Comparison of ENCODE assay signal across 1 cellular context in the genomic region with DNA sequence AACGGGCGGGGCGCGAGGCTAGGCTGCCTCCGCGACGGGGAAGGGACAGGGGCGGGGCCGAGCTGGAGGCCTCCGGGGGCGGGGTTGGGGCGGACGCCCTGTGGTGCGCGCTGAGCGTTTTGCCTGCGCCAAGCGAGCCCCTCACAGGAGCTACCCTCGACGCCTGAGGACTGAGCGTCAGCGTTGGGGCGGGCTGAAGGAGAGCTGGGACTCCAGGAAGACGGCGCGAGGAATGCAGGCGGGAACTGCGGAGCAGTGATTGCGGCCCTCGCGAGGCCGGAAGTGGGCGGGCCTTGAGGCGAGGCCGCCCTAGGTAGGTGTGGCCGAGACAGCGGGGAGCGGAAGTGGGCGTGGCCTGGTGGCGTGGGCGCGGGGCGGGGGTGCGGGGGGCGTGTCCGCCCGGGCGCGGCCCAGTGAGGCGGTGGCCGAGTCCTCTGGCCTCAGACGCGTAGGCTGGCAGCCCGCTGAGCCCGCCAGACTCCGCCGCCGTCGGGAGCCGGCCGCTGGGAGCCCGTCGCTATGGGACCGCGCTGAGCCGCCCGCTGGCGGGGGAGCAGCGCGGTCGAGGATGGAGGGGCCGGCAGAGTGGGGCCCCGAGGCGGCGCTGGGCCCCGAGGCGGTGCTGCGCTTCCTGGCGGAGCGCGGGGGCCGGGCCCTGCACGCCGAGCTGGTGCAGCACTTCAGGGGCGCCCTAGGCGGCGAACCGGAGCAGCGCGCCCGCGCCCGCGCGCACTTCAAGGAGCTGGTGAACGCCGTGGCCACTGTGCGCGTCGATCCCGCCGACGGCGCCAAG.
A peak's percentile ranks its signal among the peaks of the same experiment; 100 is the strongest.
TF ChIP-seq lines count a peak whose summit lies in the region.

Gene SEPTIN10, minus strand, starts transcription at position 45 of the 793 bp plus-strand sequence. CDS start 139 bp downstream, outside the sequence.
A gene with protein sequence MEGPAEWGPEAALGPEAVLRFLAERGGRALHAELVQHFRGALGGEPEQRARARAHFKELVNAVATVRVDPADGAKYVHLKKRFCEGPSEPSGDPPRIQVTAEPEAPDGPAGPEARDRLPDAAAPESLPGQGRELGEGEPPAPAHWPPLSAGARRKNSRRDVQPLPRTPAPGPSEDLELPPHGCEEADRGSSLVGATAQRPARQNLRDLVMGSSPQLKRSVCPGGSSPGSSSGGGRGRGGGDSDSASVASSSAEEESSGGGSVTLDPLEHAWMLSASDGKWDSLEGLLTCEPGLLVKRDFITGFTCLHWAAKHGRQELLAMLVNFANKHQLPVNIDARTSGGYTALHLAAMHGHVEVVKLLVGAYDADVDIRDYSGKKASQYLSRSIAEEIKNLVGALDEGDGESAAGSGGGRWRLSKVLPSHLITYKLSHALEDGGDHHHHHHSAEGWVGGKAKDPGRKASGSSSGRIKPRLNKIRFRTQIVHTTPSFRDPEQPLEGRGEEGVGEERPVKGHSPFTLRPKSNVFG (plus strand): TSS at position 443 of the 793 bp plus-strand sequence. CDS start 126 bp downstream, at position 569.

TF ChIP-seq in HepG2, 621 proteins besides CTCF, POLR2A, EP300 and RAD21 (continued from another document and continues in another):
- TF ChIP-seq, protein P1, sequence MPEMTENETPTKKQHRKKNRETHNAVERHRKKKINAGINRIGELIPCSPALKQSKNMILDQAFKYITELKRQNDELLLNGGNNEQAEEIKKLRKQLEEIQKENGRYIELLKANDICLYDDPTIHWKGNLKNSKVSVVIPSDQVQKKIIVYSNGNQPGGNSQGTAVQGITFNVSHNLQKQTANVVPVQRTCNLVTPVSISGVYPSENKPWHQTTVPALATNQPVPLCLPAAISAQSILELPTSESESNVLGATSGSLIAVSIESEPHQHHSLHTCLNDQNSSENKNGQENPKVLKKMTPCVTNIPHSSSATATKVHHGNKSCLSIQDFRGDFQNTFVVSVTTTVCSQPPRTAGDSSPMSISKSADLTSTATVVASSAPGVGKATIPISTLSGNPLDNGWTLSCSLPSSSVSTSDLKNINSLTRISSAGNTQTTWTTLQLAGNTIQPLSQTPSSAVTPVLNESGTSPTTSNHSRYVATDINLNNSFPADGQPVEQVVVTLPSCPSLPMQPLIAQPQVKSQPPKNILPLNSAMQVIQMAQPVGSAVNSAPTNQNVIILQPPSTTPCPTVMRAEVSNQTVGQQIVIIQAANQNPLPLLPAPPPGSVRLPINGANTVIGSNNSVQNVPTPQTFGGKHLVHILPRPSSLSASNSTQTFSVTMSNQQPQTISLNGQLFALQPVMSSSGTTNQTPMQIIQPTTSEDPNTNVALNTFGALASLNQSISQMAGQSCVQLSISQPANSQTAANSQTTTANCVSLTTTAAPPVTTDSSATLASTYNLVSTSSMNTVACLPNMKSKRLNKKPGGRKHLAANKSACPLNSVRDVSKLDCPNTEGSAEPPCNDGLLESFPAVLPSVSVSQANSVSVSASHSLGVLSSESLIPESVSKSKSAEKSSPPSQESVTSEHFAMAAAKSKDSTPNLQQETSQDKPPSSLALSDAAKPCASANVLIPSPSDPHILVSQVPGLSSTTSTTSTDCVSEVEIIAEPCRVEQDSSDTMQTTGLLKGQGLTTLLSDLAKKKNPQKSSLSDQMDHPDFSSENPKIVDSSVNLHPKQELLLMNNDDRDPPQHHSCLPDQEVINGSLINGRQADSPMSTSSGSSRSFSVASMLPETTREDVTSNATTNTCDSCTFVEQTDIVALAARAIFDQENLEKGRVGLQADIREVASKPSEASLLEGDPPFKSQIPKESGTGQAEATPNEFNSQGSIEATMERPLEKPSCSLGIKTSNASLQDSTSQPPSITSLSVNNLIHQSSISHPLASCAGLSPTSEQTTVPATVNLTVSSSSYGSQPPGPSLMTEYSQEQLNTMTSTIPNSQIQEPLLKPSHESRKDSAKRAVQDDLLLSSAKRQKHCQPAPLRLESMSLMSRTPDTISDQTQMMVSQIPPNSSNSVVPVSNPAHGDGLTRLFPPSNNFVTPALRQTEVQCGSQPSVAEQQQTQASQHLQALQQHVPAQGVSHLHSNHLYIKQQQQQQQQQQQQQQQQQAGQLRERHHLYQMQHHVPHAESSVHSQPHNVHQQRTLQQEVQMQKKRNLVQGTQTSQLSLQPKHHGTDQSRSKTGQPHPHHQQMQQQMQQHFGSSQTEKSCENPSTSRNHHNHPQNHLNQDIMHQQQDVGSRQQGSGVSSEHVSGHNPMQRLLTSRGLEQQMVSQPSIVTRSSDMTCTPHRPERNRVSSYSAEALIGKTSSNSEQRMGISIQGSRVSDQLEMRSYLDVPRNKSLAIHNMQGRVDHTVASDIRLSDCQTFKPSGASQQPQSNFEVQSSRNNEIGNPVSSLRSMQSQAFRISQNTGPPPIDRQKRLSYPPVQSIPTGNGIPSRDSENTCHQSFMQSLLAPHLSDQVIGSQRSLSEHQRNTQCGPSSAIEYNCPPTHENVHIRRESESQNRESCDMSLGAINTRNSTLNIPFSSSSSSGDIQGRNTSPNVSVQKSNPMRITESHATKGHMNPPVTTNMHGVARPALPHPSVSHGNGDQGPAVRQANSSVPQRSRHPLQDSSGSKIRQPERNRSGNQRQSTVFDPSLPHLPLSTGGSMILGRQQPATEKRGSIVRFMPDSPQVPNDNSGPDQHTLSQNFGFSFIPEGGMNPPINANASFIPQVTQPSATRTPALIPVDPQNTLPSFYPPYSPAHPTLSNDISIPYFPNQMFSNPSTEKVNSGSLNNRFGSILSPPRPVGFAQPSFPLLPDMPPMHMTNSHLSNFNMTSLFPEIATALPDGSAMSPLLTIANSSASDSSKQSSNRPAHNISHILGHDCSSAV (CRISPR knock-in tag; IDR thresholded peaks at IDR 0.05; ENCODE audit: borderline replicate concordance) = peak; percentile 57; the same call in 1 of the 2 replicates
- no peak for TF ChIP-seq ZNF235 (CRISPR knock-in tag; IDR thresholded peaks at IDR 0.05; ENCODE audit: borderline replicate concordance)
- TF ChIP-seq ZNF770 (CRISPR knock-in tag; IDR thresholded peaks at IDR 0.05) = peak; percentile 55
- TF ChIP-seq TMF1 (CRISPR knock-in tag; IDR thresholded peaks at IDR 0.05; ENCODE audit: low read depth) = no peak; the same call in 1 of the 2 replicates
- peak; percentile 88 for TF ChIP-seq ZNF564 (CRISPR knock-in tag; IDR thresholded peaks at IDR 0.05)
- peak; percentile 88 for TF ChIP-seq MAZ (IDR thresholded peaks at IDR 0.05; ENCODE audit: borderline replicate concordance, low read depth, low read length)
- peak; percentile 95 for TF ChIP-seq MAZ (CRISPR knock-in tag; IDR thresholded peaks at IDR 0.05; ENCODE audit: low read depth)
- TF ChIP-seq ATF3 (CRISPR knock-in tag; IDR thresholded peaks at IDR 0.05) = peak; percentile 14; the same call in 1 of the 2 replicates
- TF ChIP-seq SIX4 (CRISPR knock-in tag; IDR thresholded peaks at IDR 0.05) = peak; percentile 26; the same call in 1 of the 2 replicates
- TF ChIP-seq, protein P2, sequence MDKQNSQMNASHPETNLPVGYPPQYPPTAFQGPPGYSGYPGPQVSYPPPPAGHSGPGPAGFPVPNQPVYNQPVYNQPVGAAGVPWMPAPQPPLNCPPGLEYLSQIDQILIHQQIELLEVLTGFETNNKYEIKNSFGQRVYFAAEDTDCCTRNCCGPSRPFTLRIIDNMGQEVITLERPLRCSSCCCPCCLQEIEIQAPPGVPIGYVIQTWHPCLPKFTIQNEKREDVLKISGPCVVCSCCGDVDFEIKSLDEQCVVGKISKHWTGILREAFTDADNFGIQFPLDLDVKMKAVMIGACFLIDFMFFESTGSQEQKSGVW (CRISPR knock-in tag; IDR thresholded peaks at IDR 0.05; ENCODE audit: borderline replicate concordance) = no peak; the same call in 1 of the 2 replicates
- TF ChIP-seq TEAD2 (CRISPR knock-in tag; IDR thresholded peaks at IDR 0.05) = peak; percentile 89; the same call in 1 of the 2 replicates
- peak; percentile 73 for TF ChIP-seq NFYB (CRISPR knock-in tag; IDR thresholded peaks at IDR 0.05)
- peak; percentile 83 for TF ChIP-seq CBX1 (IDR thresholded peaks at IDR 0.05; ENCODE audit: low read depth)
- no peak for TF ChIP-seq RBM22 (optimal IDR thresholded peaks at IDR 0.05; ENCODE audit: low read length)
- TF ChIP-seq SPEN (CRISPR knock-in tag; IDR thresholded peaks at IDR 0.05; ENCODE audit: low read depth) = peak; percentile 87
- TF ChIP-seq FOSL1 (CRISPR knock-in tag; IDR thresholded peaks at IDR 0.05; ENCODE audit: borderline replicate concordance) = no peak
- TF ChIP-seq ZNF552 (CRISPR knock-in tag; IDR thresholded peaks at IDR 0.05; ENCODE audit: borderline replicate concordance) = peak; percentile 94; the same call in 1 of the 2 replicates
- TF ChIP-seq, protein P3, sequence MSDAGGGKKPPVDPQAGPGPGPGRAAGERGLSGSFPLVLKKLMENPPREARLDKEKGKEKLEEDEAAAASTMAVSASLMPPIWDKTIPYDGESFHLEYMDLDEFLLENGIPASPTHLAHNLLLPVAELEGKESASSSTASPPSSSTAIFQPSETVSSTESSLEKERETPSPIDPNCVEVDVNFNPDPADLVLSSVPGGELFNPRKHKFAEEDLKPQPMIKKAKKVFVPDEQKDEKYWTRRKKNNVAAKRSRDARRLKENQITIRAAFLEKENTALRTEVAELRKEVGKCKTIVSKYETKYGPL (CRISPR knock-in tag; IDR thresholded peaks at IDR 0.05) = 0 out of 2 replicates have a peak, but pooled peaks have one; percentile 62
- peak; percentile 35; the same call in 1 of the 2 replicates for TF ChIP-seq ZBTB40 (IDR thresholded peaks at IDR 0.05)
- TF ChIP-seq ZBTB40 (CRISPR knock-in tag; IDR thresholded peaks at IDR 0.05) = peak; percentile 6; the same call in 1 of the 2 replicates
- no peak for TF ChIP-seq SYNCRIP (IDR thresholded peaks at IDR 0.05; ENCODE audit: insufficient read depth, low read depth, low read length)
